In genomic region chr10:70324951-70325781, GRCh38 we compare ENCODE assay signal across 18 cellular contexts. TPM values are rescaled to one million over a fixed set of nuclear protein-coding genes. Genes with fewer than 3 reads are reported as not detected.
DNase-seq lines count a peak whose midpoint lies in the region; ATAC-seq and TF ChIP-seq lines count a peak whose summit lies in the region.
"Had no signal": no experiment of that assay in that cellular context is flagged by ENCODE, and none has a peak within 500 bp of the region (broad histone marks: within the 10 kb centered on the region; RNA-seq: fewer than 3 reads in every experiment).

No MANE protein-coding gene starts in this region.

- H2AFZ ChIP-seq in Loucy (ENCODE audit: low read length): no peak overlapping the region

- peak overlapping the region; percentile 27 for H3K9ac ChIP-seq in Loucy (ENCODE audit: low read depth, low read length, poor library complexity, severe bottlenecking)
- no peak overlapping the region for H3K9ac ChIP-seq in colonic mucosa (ENCODE audit: low read depth in 2 of 2, low read length in 2 of 2)

- TF ChIP-seq EP300 in sigmoid colon (IDR thresholded peaks at IDR 0.05): no peak

- TF ChIP-seq CTCF in Loucy (conservative IDR thresholded peaks at IDR 0.05; ENCODE audit: low read length): no peak
- TF ChIP-seq CTCF in sigmoid colon (IDR thresholded peaks at IDR 0.05): no peak
- TF ChIP-seq CTCF in colonic mucosa (IDR thresholded peaks at IDR 0.05): no peak

- H3K27me3 ChIP-seq in Loucy (ENCODE audit: insufficient read depth, low read length, poor library complexity, severe bottlenecking) (no peaks in the 10 kb centered on the region), sigmoid colon (no peaks in the 10 kb centered on the region), colonic mucosa (no peaks in the 10 kb centered on the region)
- H3K27me3 ChIP-seq: spleen had no signal

- H3K4me1 ChIP-seq in Loucy (ENCODE audit: insufficient read depth, low read length, poor library complexity, severe bottlenecking) (peaks cover 43% of the 10 kb centered on the region), sigmoid colon (peaks cover 0 to 8% (median 0%) of the 10 kb centered on the region in 4 donors), colonic mucosa (no peaks in the 10 kb centered on the region)

- H3K79me2 ChIP-seq in Loucy (ENCODE audit: insufficient read depth, low read length): no peaks in the 10 kb centered on the region

- no peak overlapping the region for H3K4me3 Mint-ChIP-seq in T-helper 2 cell treated with Interferon-gamma antibody and Interleukin-4, amounts not matched to agents 5 μg/mL and 100 μg/mL, for 36 hours

- H3K4me1 Mint-ChIP-seq in T-helper 2 cell treated with Interferon-gamma antibody and Interleukin-4, amounts not matched to agents 5 μg/mL and 100 μg/mL, for 36 hours (ENCODE audit: low read depth): peaks cover 9% of the 10 kb centered on the region

- peak overlapping the region; percentile 53 for H3K27ac Mint-ChIP-seq in T-helper 2 cell treated with Interferon-gamma antibody and Interleukin-4, amounts not matched to agents 5 μg/mL and 100 μg/mL, for 36 hours

- H3K4me3 ChIP-seq in Loucy (ENCODE audit: low read length, poor library complexity, severe bottlenecking) (peak overlapping the region; percentile 33), sigmoid colon (no peak overlapping the region), colonic mucosa (no peak overlapping the region)
- H3K4me3 ChIP-seq: spleen, thoracic aorta had no signal

- no peaks in the 10 kb centered on the region for H3K27me3 Mint-ChIP-seq in T-helper 2 cell treated with Interferon-gamma antibody and Interleukin-4, amounts not matched to agents 5 μg/mL and 100 μg/mL, for 36 hours (ENCODE audit: low read depth)
- H3K27me3 Mint-ChIP-seq: central memory CD8-positive, alpha-beta T cell had no signal

- ATAC-seq in esophagus mucosa (peak; percentile 87), HG03025 (IDR thresholded peaks at IDR 0.05; ENCODE audit: low FRiP score, unreplicated experiment) (no peak)
- ATAC-seq: left colon had no signal

- no peaks in the 10 kb centered on the region for H3F3A ChIP-seq in Loucy (ENCODE audit: low read depth)

- no peaks in the 10 kb centered on the region for H3K9me2 ChIP-seq in Loucy (replicated peaks; ENCODE audit: low read depth, low read length)

- DNase-seq in T-helper 2 cell treated with Interferon-gamma antibody and Interleukin-4, amounts not matched to agents 5 μg/mL and 100 μg/mL, for 36 hours (ENCODE audit: low spot score): no peak
- DNase-seq in T-helper 2 cell: no peak
- peak; percentile 58 for DNase-seq in sigmoid colon
- no peak for DNase-seq in NCI-H226
- DNase-seq in colonic mucosa: no peak
- DNase-seq: activated naive CD4-positive, alpha-beta T cell treated with anti-CD3 and anti-CD28 coated beads, Interleukin-2, amount 50 U/mL, for 16 hours; Kasumi-1; left colon; NCI-H1694 treated with DMSO at 0.1 percent for 48 hours; RPMI8226; spleen; T1000 had no signal

- H3K9me3 ChIP-seq in Loucy (ENCODE audit: insufficient read depth, low read depth, low read length) (no peaks in the 10 kb centered on the region), sigmoid colon (no peaks in the 10 kb centered on the region), colonic mucosa (no peaks in the 10 kb centered on the region)
- H3K9me3 ChIP-seq: spleen, thoracic aorta had no signal

- TF ChIP-seq POLR2A in sigmoid colon (IDR thresholded peaks at IDR 0.05): no peak

- no peaks in the 10 kb centered on the region for H4K20me1 ChIP-seq in Loucy (ENCODE audit: insufficient read depth, low read length, poor library complexity, severe bottlenecking)

- no peak overlapping the region for H3K27ac ChIP-seq in sigmoid colon
- H3K27ac ChIP-seq in colonic mucosa: no peak overlapping the region
- H3K27ac ChIP-seq: epithelial cell of prostate, thoracic aorta had no signal

- 89 to 92% methylated on average over 10 of the region's 10 CpGs for WGBS in sigmoid colon, 2 donors

- no peaks in the 10 kb centered on the region for H3K9me3 Mint-ChIP-seq in T-helper 2 cell treated with Interferon-gamma antibody and Interleukin-4, amounts not matched to agents 5 μg/mL and 100 μg/mL, for 36 hours
- H3K9me3 Mint-ChIP-seq: central memory CD8-positive, alpha-beta T cell had no signal

- no peaks in the 10 kb centered on the region for H3K36me3 Mint-ChIP-seq in T-helper 2 cell treated with Interferon-gamma antibody and Interleukin-4, amounts not matched to agents 5 μg/mL and 100 μg/mL, for 36 hours (ENCODE audit: low read depth)

- peaks cover 5% of the 10 kb centered on the region; the same call in 1 of the 2 replicates for H3K36me3 ChIP-seq in Loucy (ENCODE audit: insufficient read depth, low read length)
- H3K36me3 ChIP-seq in sigmoid colon: peaks cover 0 to 5% (median 0%) of the 10 kb centered on the region in 4 donors
- H3K36me3 ChIP-seq in colonic mucosa: no peaks in the 10 kb centered on the region
- H3K36me3 ChIP-seq: spleen, thoracic aorta had no signal

- H3K4me2 ChIP-seq in Loucy (ENCODE audit: low read depth, low read length, poor library complexity, severe bottlenecking): peak overlapping the region; percentile 69

- intact Hi-C loops in sigmoid colon (cut with DNase I): no loop called here
- intact Hi-C loops in colonic mucosa (cut with DNase I): no loop called here

RNA-seq across cellular contexts. Expression of gene NPFFR1, which starts 41.4 kb away (rescaled TPM):
- total RNA-seq in esophagus mucosa: 0.04 TPM
- total RNA-seq in sigmoid colon: under 1 TPM in 2 of 4 donors, not detected in 2; under 0.01 TPM
- under 1 TPM in 1 of 3 donors, not detected in 2; 0.44 TPM for polyA plus RNA-seq in sigmoid colon
- under 1 TPM; 0.07 to 0.08 TPM for total RNA-seq in colonic mucosa

RNA-seq across cellular contexts. Expression of gene LRRC20, which starts 57.3 kb away (rescaled TPM):
- total RNA-seq in esophagus mucosa (7.5 TPM), sigmoid colon (10 to 100 TPM in 3 of 4 donors, 1 to 10 TPM in 1; 9.9 to 22.4 (median 18.7) TPM), colonic mucosa (1 to 10 TPM; 5.0 to 9.8 TPM)
- 10 to 100 TPM in 1 of 3 donors, 1 to 10 TPM in 2; 1.2 to 12.2 (median 3.2) TPM for polyA plus RNA-seq in sigmoid colon
